21 cellular contexts compared by ENCODE assay signal in the genomic region with DNA sequence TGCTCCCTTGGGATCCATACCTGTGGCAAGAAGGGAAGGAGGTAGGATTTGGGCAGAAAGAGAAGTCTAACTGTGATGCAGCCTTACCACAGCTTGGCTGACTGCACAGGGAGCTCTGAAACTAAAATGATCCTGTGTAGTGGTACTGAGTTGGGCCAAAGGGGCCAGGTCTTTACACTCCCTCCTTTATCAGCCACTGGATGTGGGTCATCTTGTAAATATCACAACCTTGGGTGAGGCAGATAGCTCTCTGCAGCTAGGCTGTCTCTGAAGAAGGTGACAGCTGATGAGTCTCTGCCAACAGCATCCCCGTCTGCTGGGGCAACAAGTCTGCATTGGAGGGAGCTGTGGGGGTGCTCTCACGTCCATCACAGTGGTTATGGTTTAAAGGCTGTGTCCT.
"Had no signal": no experiment of that assay in that cellular context is flagged by ENCODE, and none has a peak within 500 bp of the region (broad histone marks: within the 10 kb centered on the region; RNA-seq: fewer than 3 reads in every experiment).

No MANE protein-coding gene starts in this region.

- DNase-seq: dermis blood vessel endothelial cell; dorsolateral prefrontal cortex; effector CD4-positive, alpha-beta T cell; effector memory CD4-positive, alpha-beta T cell; foreskin keratinocyte; heart right ventricle; hippocampal formation; left cardiac atrium; left lung; left ventricle myocardium superior; lower lobe of right lung; mesendoderm; midbrain had no signal

- FAIRE-seq: colon, endothelial cell of umbilical vein, frontal cortex, islet of Langerhans, keratinocyte had no signal

- ATAC-seq: foreskin keratinocyte, gastroesophageal sphincter, heart right ventricle, left lung, left ventricle myocardium superior, lower lobe of right lung had no signal

- H3K27me3 ChIP-seq: esophagus muscularis mucosa, gastroesophageal sphincter, left lung had no signal

- H3K4me3 ChIP-seq: coronary artery, dorsolateral prefrontal cortex, esophagus muscularis mucosa, gastroesophageal sphincter, heart right ventricle, left lung, lower lobe of right lung had no signal

- H3K27ac ChIP-seq: coronary artery, dorsolateral prefrontal cortex, esophagus muscularis mucosa, foreskin keratinocyte, gastroesophageal sphincter, heart right ventricle, left lung, lower lobe of right lung had no signal

- H3K36me3 ChIP-seq: esophagus muscularis mucosa, gastroesophageal sphincter, heart right ventricle, left lung, lower lobe of right lung had no signal

- H3K4me1 ChIP-seq: esophagus muscularis mucosa, foreskin keratinocyte, gastroesophageal sphincter, heart right ventricle, left lung, lower lobe of right lung had no signal

- H3K9me3 ChIP-seq: esophagus muscularis mucosa, gastroesophageal sphincter, heart right ventricle, left lung, lower lobe of right lung had no signal
